8 cellular contexts compared by ENCODE assay signal in the genomic region with DNA sequence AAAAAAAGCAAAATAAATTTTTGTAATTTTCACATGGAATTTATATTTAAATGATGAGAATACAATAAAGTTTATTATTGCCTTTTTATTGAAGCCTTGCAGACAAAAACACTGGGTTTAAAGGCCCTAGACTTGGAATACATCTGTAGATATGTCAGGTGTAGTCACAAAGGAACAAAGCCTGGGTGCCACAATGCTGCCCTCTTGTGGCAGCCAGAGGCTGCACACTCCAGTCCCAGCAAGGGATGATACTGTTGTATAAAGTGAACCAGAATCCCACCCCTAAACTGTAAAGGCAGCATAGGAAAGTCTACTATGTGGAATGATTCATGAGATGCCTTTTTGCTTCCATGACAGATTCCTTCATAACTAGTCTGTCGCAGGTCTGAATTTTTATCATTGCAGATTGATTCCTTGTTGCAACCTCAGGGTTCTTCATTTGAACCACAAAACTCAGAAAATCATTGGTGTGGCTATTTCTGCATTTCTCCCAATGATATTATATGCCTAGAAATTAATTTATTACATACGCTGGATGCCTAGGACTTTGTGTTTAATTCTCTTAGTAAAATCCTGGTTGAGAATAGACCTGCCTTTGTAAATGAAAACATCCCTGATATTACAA. TPM values are rescaled to one million over a fixed set of nuclear protein-coding genes. Genes with fewer than 3 reads are reported as not detected.
A peak's percentile ranks its signal among the peaks of the same experiment; 100 is the strongest.
DNase-seq lines count a peak whose midpoint lies in the region; ATAC-seq, FAIRE-seq and TF ChIP-seq lines count a peak whose summit lies in the region.

No MANE protein-coding gene starts in this region.

- no peaks in the 10 kb centered on the region for H3K9me3 Mint-ChIP-seq in WTC11
- H3K9me3 Mint-ChIP-seq in central memory CD8-positive, alpha-beta T cell, result no peaks in the 10 kb centered on the region

- intact Hi-C loops in left colon (cut with DNase I, micrococcal nuclease), result loop anchor here in 1 of 2 donors (5.0 to 10.0 kb wide), 2 partner anchors 297 to 324 kb away; no protein-coding TSS in a partner anchor

- TF ChIP-seq CTCF in WTC11 (IDR thresholded peaks at IDR 0.05), result peak; percentile 96

- H3K27ac Mint-ChIP-seq in WTC11, result no peak overlapping the region
- no peak overlapping the region for H3K27ac Mint-ChIP-seq in central memory CD8-positive, alpha-beta T cell (ENCODE audit: low read depth)

- CTCF ChIA-PET in WTC11 (lab: Charles Lee), result interaction anchor here (0.9 to 2.2 kb wide), 8 partner anchors 25 to 356 kb away, joined by 4 to 14 read pairs (median 5); no protein-coding TSS in a partner anchor

- H3K4me3 Mint-ChIP-seq in WTC11, result no peak overlapping the region
- no peak overlapping the region for H3K4me3 Mint-ChIP-seq in central memory CD8-positive, alpha-beta T cell

- H3K4me1 Mint-ChIP-seq in WTC11, result peaks cover 11% of the 10 kb centered on the region
- no peaks in the 10 kb centered on the region for H3K4me1 Mint-ChIP-seq in central memory CD8-positive, alpha-beta T cell

- POLR2A ChIA-PET in WTC11 (lab: Charles Lee), result no interaction called here

- peak; percentile 92 for ATAC-seq in GM18498 (IDR thresholded peaks at IDR 0.05; ENCODE audit: unreplicated experiment)
- peak; percentile 89 for ATAC-seq in HG02938 (IDR thresholded peaks at IDR 0.05; ENCODE audit: unreplicated experiment)
- ATAC-seq in WTC11, result peak; percentile 97
- peak; percentile 58 for ATAC-seq in central memory CD8-positive, alpha-beta T cell (replicated peaks; ENCODE audit: extremely low read depth, poor library complexity, severe bottlenecking)
- ATAC-seq in left colon, result peak; percentile 91

- peaks cover 3% of the 10 kb centered on the region; the same call in 1 of the 2 replicates for H3K36me3 Mint-ChIP-seq in WTC11
- H3K36me3 Mint-ChIP-seq in central memory CD8-positive, alpha-beta T cell (ENCODE audit: insufficient read depth), result no peaks in the 10 kb centered on the region

- FAIRE-seq in A204.1 (lab: Jason Lieb, UNC), result peak; percentile 86

- DNase-seq in NCI-H2081 treated with DMSO at 0.1 percent for 48 hours (lab: John Stamatoyannopoulos, UW) (peak; percentile 31), WTC11 (ENCODE audit: low spot score) (peak; percentile 73), left colon (peak in 1 of 2 donors; percentile 49)
- peak; percentile 28 to 45 for DNase-seq in central memory CD8-positive, alpha-beta T cell (ENCODE audit: low spot score in 2 of 2)
- DNase-seq in stimulated activated CD4-positive, alpha-beta T cell treated with anti-CD3 and anti-CD28 coated beads, Interleukin-4, amount 100 ng/mL, for 48 hours (ENCODE audit: low read depth in 2 of 2), result peak; percentile 35 to 36

- H3K27me3 Mint-ChIP-seq in WTC11 (ENCODE audit: low read depth), result no peaks in the 10 kb centered on the region
- no peaks in the 10 kb centered on the region for H3K27me3 Mint-ChIP-seq in central memory CD8-positive, alpha-beta T cell

TF ChIP-seq in WTC11, 78 proteins besides CTCF, POLR2A, EP300 and RAD21:
- no peak for TF ChIP-seq CREM (CRISPR knock-in tag; IDR thresholded peaks at IDR 0.05)
- TF ChIP-seq ZNF263 (CRISPR knock-in tag; IDR thresholded peaks at IDR 0.05; ENCODE audit: low read depth), result no peak
- TF ChIP-seq MXD4 (CRISPR knock-in tag; IDR thresholded peaks at IDR 0.05; ENCODE audit: borderline replicate concordance), result no peak
- TF ChIP-seq ZNF121 (CRISPR knock-in tag; IDR thresholded peaks at IDR 0.05), result no peak
- no peak for TF ChIP-seq TEAD4 (CRISPR knock-in tag; IDR thresholded peaks at IDR 0.05)
- TF ChIP-seq, protein P1, sequence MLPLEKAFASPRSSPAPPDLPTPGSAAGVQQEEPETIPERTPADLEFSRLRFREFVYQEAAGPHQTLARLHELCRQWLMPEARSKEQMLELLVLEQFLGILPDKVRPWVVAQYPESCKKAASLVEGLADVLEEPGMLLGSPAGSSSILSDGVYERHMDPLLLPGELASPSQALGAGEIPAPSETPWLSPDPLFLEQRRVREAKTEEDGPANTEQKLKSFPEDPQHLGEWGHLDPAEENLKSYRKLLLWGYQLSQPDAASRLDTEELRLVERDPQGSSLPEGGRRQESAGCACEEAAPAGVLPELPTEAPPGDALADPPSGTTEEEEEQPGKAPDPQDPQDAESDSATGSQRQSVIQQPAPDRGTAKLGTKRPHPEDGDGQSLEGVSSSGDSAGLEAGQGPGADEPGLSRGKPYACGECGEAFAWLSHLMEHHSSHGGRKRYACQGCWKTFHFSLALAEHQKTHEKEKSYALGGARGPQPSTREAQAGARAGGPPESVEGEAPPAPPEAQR (CRISPR knock-in tag; IDR thresholded peaks at IDR 0.05), result no peak
- no peak for TF ChIP-seq NR1H2 (CRISPR knock-in tag; IDR thresholded peaks at IDR 0.05)
- no peak for TF ChIP-seq SMAD3 (CRISPR knock-in tag; IDR thresholded peaks at IDR 0.05; ENCODE audit: borderline replicate concordance)
- TF ChIP-seq ELF4 (CRISPR knock-in tag; IDR thresholded peaks at IDR 0.05; ENCODE audit: low read depth), result no peak

RNA-seq across cellular contexts. Expression of gene MAK, which starts 37.0 kb away (rescaled TPM):
- total RNA-seq in WTC11 (2021) (0.07 to 0.21 TPM (median 0.16 TPM) in 3 replicates), left colon (under 1 TPM in 1 of 2 donors, not detected in 1; 0.06 TPM)

RNA-seq across cellular contexts. Expression of gene TMEM14B, which starts 53.7 kb away (rescaled TPM):
- total RNA-seq in WTC11 (2021) (72.7 to 82.9 TPM (median 78.0 TPM) in 3 replicates), left colon (10 to 100 TPM; 61.1 to 62.6 TPM)
